Comparison of ENCODE assay signal across 8 cellular contexts in genomic region chr2:73112913-73113633, GRCh38. TPM values are rescaled to one million over a fixed set of nuclear protein-coding genes. Genes with fewer than 3 reads are reported as not detected.
A peak's percentile ranks its signal among the peaks of the same experiment; 100 is the strongest.
DNase-seq lines count a peak whose midpoint lies in the region; ATAC-seq, FAIRE-seq and TF ChIP-seq lines count a peak whose summit lies in the region.

RAB11FIP5 (minus strand) TSS chr2:73112948; CDS start chr2:73112777, 171 bp downstream.

- H3K27ac ChIP-seq in cingulate gyrus (ENCODE audit: low read depth, low read length): peak within 1 kb of the TSS; percentile 75

- no peaks in the 10 kb centered on the region for H3K36me3 ChIP-seq in kidney epithelial cell (ENCODE audit: control insufficient read depth, insufficient read depth, low read length)

- peak within 1 kb of the TSS; percentile 84 for H3K4me3 ChIP-seq in kidney epithelial cell (ENCODE audit: low read depth, low read length)

- TF ChIP-seq POLR2A in GM12892 (IDR thresholded peaks at IDR 0.05; ENCODE audit: low read depth, low read length): no peak

- FAIRE-seq in GM12892 (lab: Jason Lieb, UNC): no peak

- H3K27me3 ChIP-seq in kidney epithelial cell (ENCODE audit: control insufficient read depth, insufficient read depth, low read length): no peaks in the 10 kb centered on the region

- DNase-seq in GM12892 (ENCODE audit: insufficient read length) (peak; percentile 58), NCI-H2171 treated with DMSO at 0.1 percent for 48 hours (lab: John Stamatoyannopoulos, UW) (peak; percentile 80), kidney epithelial cell (ENCODE audit: low read depth) (no peak)
- DNase-seq in activated CD4-positive, alpha-beta T cell treated with anti-CD3 and anti-CD28 coated beads for 4 hours: peak; percentile 75 to 80
- DNase-seq in stimulated activated CD4-positive, alpha-beta T cell treated with anti-CD3 and anti-CD28 coated beads, Interleukin-12 subunit alpha, Interleukin-12 subunit beta, amount 100 ng/mL, for 48 hours (ENCODE audit: low read depth in 2 of 3, low spot score in 1 of 3): peak; percentile 49 to 68 (median 60)

- peak; percentile 79 for ATAC-seq in HG02798 (IDR thresholded peaks at IDR 0.05; ENCODE audit: poor library complexity, unreplicated experiment)
- ATAC-seq in HG03565 (IDR thresholded peaks at IDR 0.05; ENCODE audit: unreplicated experiment): no peak

- TF ChIP-seq CTCF in kidney epithelial cell (IDR thresholded peaks at IDR 0.05; ENCODE audit: insufficient read depth, low read length, poor library complexity, severe bottlenecking): no peak

RNA-seq across cellular contexts. Expression of gene RAB11FIP5, which starts in this region (rescaled TPM):
- 0.53 TPM for polyA plus RNA-seq in GM12892 (2012; ENCODE audit: missing spikeins)
- total RNA-seq in kidney epithelial cell: 33.3 and 43.6 TPM in 2 replicates
